ENCODE assay signal across 8 cellular contexts in the genomic region with DNA sequence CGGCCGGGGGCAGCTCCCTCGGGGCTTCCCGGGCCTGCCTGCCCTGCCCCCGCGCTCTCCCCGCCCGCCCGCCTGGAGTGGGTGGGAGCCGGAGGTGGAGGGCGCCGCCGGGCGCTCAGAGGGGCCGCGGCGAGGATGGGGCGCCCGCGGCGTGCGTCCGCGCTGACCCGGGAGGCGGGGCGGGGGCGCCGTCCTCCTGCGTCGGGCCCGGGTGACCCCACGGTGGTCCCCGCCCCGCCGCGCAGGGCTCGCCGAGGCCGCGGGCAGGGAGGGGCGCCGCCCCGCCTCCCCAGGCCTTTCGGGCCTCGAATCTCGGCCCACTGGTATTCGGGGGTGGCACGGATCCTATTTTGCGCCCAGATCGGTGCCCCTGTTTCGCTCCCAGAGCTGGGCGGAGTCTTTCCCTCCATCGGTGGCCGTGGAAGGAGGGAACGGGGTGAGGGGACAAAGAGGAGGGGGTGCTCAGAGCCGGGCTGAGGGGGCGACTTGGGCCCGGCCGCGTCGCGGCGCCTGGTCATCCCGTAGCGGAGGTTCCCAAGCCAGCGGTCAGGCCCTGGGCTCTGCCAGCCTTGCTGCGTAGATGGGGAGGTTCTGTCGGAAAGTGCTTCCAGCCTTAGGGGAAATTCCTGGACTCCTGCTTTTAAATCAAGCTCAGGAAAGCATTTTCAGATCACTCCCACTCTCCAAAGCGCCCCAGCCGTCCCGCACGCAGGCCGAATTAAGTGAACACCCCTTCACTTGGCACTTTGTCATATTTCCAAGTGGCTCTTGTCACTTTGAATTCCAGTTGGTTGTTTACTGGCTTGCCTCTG. TPM values are rescaled to one million over a fixed set of nuclear protein-coding genes. Genes with fewer than 3 reads are reported as not detected.
DNase-seq lines count a peak whose midpoint lies in the region; ATAC-seq and TF ChIP-seq lines count a peak whose summit lies in the region.

No MANE protein-coding gene starts in this region.

- no peaks in the 10 kb centered on the region for H3K9me3 ChIP-seq in HUES6 (ENCODE audit: control insufficient read depth, insufficient read depth, low read depth, low read length)
- no peaks in the 10 kb centered on the region for H3K9me3 ChIP-seq in uterus

- no peaks in the 10 kb centered on the region for H3K36me3 Mint-ChIP-seq in activated CD8-positive, alpha-beta T cell treated with anti-CD3 and anti-CD28 coated beads for 36 hours (ENCODE audit: low read depth)
- no peaks in the 10 kb centered on the region for H3K36me3 Mint-ChIP-seq in natural killer cell treated with Interleukin-12 subunit alpha and Interleukin-12 subunit beta and Interleukin-15 and Interleukin-18, amount 100 ng/mL, for 72 hours

- no peak for TF ChIP-seq CTCF in GM10248 (IDR thresholded peaks at IDR 0.05; ENCODE audit: control extremely low read depth, extremely low read depth, low read depth, missing control alignments)
- TF ChIP-seq CTCF in activated CD8-positive, alpha-beta T cell treated with anti-CD3 and anti-CD28 coated beads for 36 hours (IDR thresholded peaks at IDR 0.05) = no peak
- no peak for TF ChIP-seq CTCF in foreskin fibroblast (IDR thresholded peaks at IDR 0.05; ENCODE audit: low read depth, low read length)
- TF ChIP-seq CTCF in uterus (IDR thresholded peaks at IDR 0.05) = no peak

- H3K27ac ChIP-seq in HUES6 (ENCODE audit: low read depth, low read length) (peak overlapping the region; percentile 57), uterus (peak overlapping the region; percentile 94 to 98)

- H3K9ac ChIP-seq in HUES6 (ENCODE audit: low read length) = peak overlapping the region; percentile 69

- H3K9me3 Mint-ChIP-seq in activated CD8-positive, alpha-beta T cell treated with anti-CD3 and anti-CD28 coated beads for 36 hours = no peaks in the 10 kb centered on the region
- no peaks in the 10 kb centered on the region for H3K9me3 Mint-ChIP-seq in natural killer cell treated with Interleukin-12 subunit alpha and Interleukin-12 subunit beta and Interleukin-15 and Interleukin-18, amount 100 ng/mL, for 72 hours

- no peaks in the 10 kb centered on the region for H3K36me3 ChIP-seq in HUES6 (ENCODE audit: control insufficient read depth, insufficient read depth, low read length)
- no peaks in the 10 kb centered on the region for H3K36me3 ChIP-seq in uterus

- peak overlapping the region; percentile 93 for H3K4me3 Mint-ChIP-seq in activated CD8-positive, alpha-beta T cell treated with anti-CD3 and anti-CD28 coated beads for 36 hours
- H3K4me3 Mint-ChIP-seq in natural killer cell treated with Interleukin-12 subunit alpha and Interleukin-12 subunit beta and Interleukin-15 and Interleukin-18, amount 100 ng/mL, for 72 hours = peak overlapping the region; percentile 72

- CTCF ChIA-PET in GM10248 (lab: Yijun Ruan, JAX) = no interaction called here
- CTCF ChIA-PET in activated CD8-positive, alpha-beta T cell treated with anti-CD3 and anti-CD28 coated beads for 36 hours (lab: Charles Lee) = no interaction called here

- H3K4me1 ChIP-seq in HUES6 (ENCODE audit: control insufficient read depth, insufficient read depth, low read length) = peaks cover 22% of the 10 kb centered on the region
- H3K4me1 ChIP-seq in uterus = peaks cover 0 to 4% of the 10 kb centered on the region in 2 donors

- POLR2A ChIA-PET in GM10248 (lab: Yijun Ruan, JAX) = no interaction called here
- POLR2A ChIA-PET in activated CD8-positive, alpha-beta T cell treated with anti-CD3 and anti-CD28 coated beads for 36 hours (lab: Charles Lee) = interaction anchor here (1.3 to 1.4 kb wide), 2 partner anchors 17 to 21 kb away, joined by 3 read pairs; no protein-coding TSS in a partner anchor

- TF ChIP-seq POLR2A in uterus (IDR thresholded peaks at IDR 0.05) = peak; percentile 13 to 28

- intact Hi-C loops in activated CD8-positive, alpha-beta T cell treated with anti-CD3 and anti-CD28 coated beads for 36 hours (cut with micrococcal nuclease) = no loop called here
- intact Hi-C loops in uterus (cut with DNase I; ENCODE audit: low total_unique reads) = no loop called here

- H3K27me3 Mint-ChIP-seq in activated CD8-positive, alpha-beta T cell treated with anti-CD3 and anti-CD28 coated beads for 36 hours = no peaks in the 10 kb centered on the region
- no peaks in the 10 kb centered on the region for H3K27me3 Mint-ChIP-seq in natural killer cell treated with Interleukin-12 subunit alpha and Interleukin-12 subunit beta and Interleukin-15 and Interleukin-18, amount 100 ng/mL, for 72 hours

- H3K27me3 ChIP-seq in HUES6 (ENCODE audit: control insufficient read depth, insufficient read depth, low read length) = no peaks in the 10 kb centered on the region
- H3K27me3 ChIP-seq in uterus = no peaks in the 10 kb centered on the region

- peak; percentile 65 for ATAC-seq in GM21528 (IDR thresholded peaks at IDR 0.05; ENCODE audit: low FRiP score, unreplicated experiment)
- peak; percentile 71 for ATAC-seq in activated CD8-positive, alpha-beta T cell treated with anti-CD3 and anti-CD28 coated beads for 36 hours
- peak; percentile 78 to 84 for ATAC-seq in natural killer cell treated with Interleukin-12 subunit alpha and Interleukin-12 subunit beta and Interleukin-15 and Interleukin-18, amount 100 ng/mL, for 72 hours

- peaks cover 19% of the 10 kb centered on the region for H3K4me1 Mint-ChIP-seq in activated CD8-positive, alpha-beta T cell treated with anti-CD3 and anti-CD28 coated beads for 36 hours (ENCODE audit: low read depth)
- H3K4me1 Mint-ChIP-seq in natural killer cell treated with Interleukin-12 subunit alpha and Interleukin-12 subunit beta and Interleukin-15 and Interleukin-18, amount 100 ng/mL, for 72 hours (ENCODE audit: low read depth in 2 of 2) = peaks cover 12 to 13% of the 10 kb centered on the region in 2 donors

- H3K4me3 ChIP-seq in HUES6 (ENCODE audit: low read depth, low read length) (peak overlapping the region; percentile 91), foreskin fibroblast (ENCODE audit: low read depth in 1 of 2, low read length in 2 of 2) (peak overlapping the region; percentile 70 to 71), uterus (peak overlapping the region; percentile 68 to 93)

- H3K27ac Mint-ChIP-seq in activated CD8-positive, alpha-beta T cell treated with anti-CD3 and anti-CD28 coated beads for 36 hours = peak overlapping the region; percentile 49
- H3K27ac Mint-ChIP-seq in natural killer cell treated with Interleukin-12 subunit alpha and Interleukin-12 subunit beta and Interleukin-15 and Interleukin-18, amount 100 ng/mL, for 72 hours = no peak overlapping the region

- DNase-seq in GM10248 (ENCODE audit: extremely low spot score) (peak; percentile 73), foreskin fibroblast (peak; percentile 22 to 70), uterus (peak; percentile 43 to 63), KG1 (lab: John Stamatoyannopoulos, UW) (no peak)
- DNase-seq in activated CD8-positive, alpha-beta T cell treated with anti-CD3 and anti-CD28 coated beads for 36 hours = no peak
- DNase-seq in natural killer cell treated with Interleukin-12 subunit alpha and Interleukin-12 subunit beta and Interleukin-15 and Interleukin-18, amount 100 ng/mL, for 72 hours (ENCODE audit: low spot score) = peak; percentile 62

RNA-seq across cellular contexts. Expression of a gene that starts 0.5 kb away (rescaled TPM):
- total RNA-seq in activated CD8-positive, alpha-beta T cell treated with anti-CD3 and anti-CD28 coated beads for 36 hours = 1 to 10 TPM; 8.1 to 9.2 TPM
- total RNA-seq in natural killer cell treated with Interleukin-12 subunit alpha and Interleukin-12 subunit beta and Interleukin-15 and Interleukin-18, amount 100 ng/mL, for 72 hours = 1 to 10 TPM; 3.9 to 5.8 TPM
- 10 to 100 TPM; 10.6 to 44.8 (median 26.1) TPM for total RNA-seq in uterus

RNA-seq across cellular contexts. Expression of a gene that starts 17.9 kb away (rescaled TPM):
- 10 to 100 TPM; 22.6 to 25.2 TPM for total RNA-seq in activated CD8-positive, alpha-beta T cell treated with anti-CD3 and anti-CD28 coated beads for 36 hours
- 10 to 100 TPM; 32.7 to 33.1 TPM for total RNA-seq in natural killer cell treated with Interleukin-12 subunit alpha and Interleukin-12 subunit beta and Interleukin-15 and Interleukin-18, amount 100 ng/mL, for 72 hours
- 100 to 1,000 TPM in 1 of 4 donors, 10 to 100 TPM in 3; 62.2 to 109 (median 87.8) TPM for total RNA-seq in uterus

Comparison
In these comparisons a context has a peak if more than half of its experiments do, and no peak if none do; other contexts are left out.
1. DNase-seq: peak in GM10248 (single experiment), foreskin fibroblast (2 of 2), natural killer cell treated with Interleukin-12 subunit alpha and Interleukin-12 subunit beta and Interleukin-15 and Interleukin-18, amount 100 ng/mL, for 72 hours (single experiment) and uterus (2 of 2); none in activated CD8-positive, alpha-beta T cell treated with anti-CD3 and anti-CD28 coated beads for 36 hours (single experiment) and KG1 (single experiment).
2. Peak in every context shown above with its lines, with median percentiles within 50 percentile points of each other: ATAC-seq and H3K4me3 ChIP-seq.